ENCODE assay signal across 8 cellular contexts in genomic region chr20:3744806-3745685, GRCh38. TPM values are rescaled to one million over a fixed set of nuclear protein-coding genes. Genes with fewer than 3 reads are reported as not detected.
DNase-seq lines count a peak whose midpoint lies in the region; ATAC-seq and TF ChIP-seq lines count a peak whose summit lies in the region.

No MANE protein-coding gene starts in this region.

- ATAC-seq in activated B cell treated with CpG ODN at 0.5 μM for 24 hours (ENCODE audit: low read depth) = peak; percentile 84
- peak; percentile 83 for ATAC-seq in lung (ENCODE audit: insufficient read depth, low FRiP score)
- ATAC-seq in stimulated activated memory B cell treated with anti-CD40 and anti-IgM and Interleukin-4, amounts not matched to agents 10 μg/mL and 1 μg/mL and 100 μg/mL, for 72 hours = peak; percentile 59
- no peak for ATAC-seq in GM18520 (IDR thresholded peaks at IDR 0.05; ENCODE audit: unreplicated experiment)
- no peak for ATAC-seq in GM21717 (IDR thresholded peaks at IDR 0.05; ENCODE audit: unreplicated experiment)

- H3K4me1 ChIP-seq in Loucy (ENCODE audit: insufficient read depth, low read length, poor library complexity, severe bottlenecking) = peaks cover 13% of the 10 kb centered on the region
- H3K4me1 ChIP-seq in lung (ENCODE audit: control insufficient read depth in 2 of 2, insufficient read depth in 2 of 2, low read length in 2 of 2) = peaks cover 0 to 12% of the 10 kb centered on the region in 2 donors

- peak overlapping the region; percentile 64 for H3K4me3 Mint-ChIP-seq in activated B cell treated with CpG ODN at 0.5 μM for 24 hours
- peak overlapping the region; percentile 53 for H3K4me3 Mint-ChIP-seq in stimulated activated memory B cell treated with anti-CD40 and anti-IgM and Interleukin-4, amounts not matched to agents 10 μg/mL and 1 μg/mL and 100 μg/mL, for 72 hours

- peak overlapping the region; percentile 54 for H3K4me2 ChIP-seq in Loucy (ENCODE audit: low read depth, low read length, poor library complexity, severe bottlenecking)

- H3K4me3 ChIP-seq in Loucy (ENCODE audit: low read length, poor library complexity, severe bottlenecking) = peak overlapping the region; percentile 66
- H3K4me3 ChIP-seq in lung = no peak overlapping the region

- peaks cover 11% of the 10 kb centered on the region for H3K4me1 Mint-ChIP-seq in activated B cell treated with CpG ODN at 0.5 μM for 24 hours
- peaks cover 13% of the 10 kb centered on the region for H3K4me1 Mint-ChIP-seq in stimulated activated memory B cell treated with anti-CD40 and anti-IgM and Interleukin-4, amounts not matched to agents 10 μg/mL and 1 μg/mL and 100 μg/mL, for 72 hours

- POLR2A ChIA-PET in activated B cell treated with CpG ODN at 0.5 μM for 24 hours (lab: Charles Lee) = interaction anchor here (0.6 to 1.2 kb wide), 3 partner anchors 22 to 293 kb away, joined by 3 to 5 read pairs (median 3); partner anchors contain the start of gene ADISSP

- H3F3A ChIP-seq in Loucy (ENCODE audit: low read depth) = no peaks in the 10 kb centered on the region

- intact Hi-C loops in activated B cell treated with CpG ODN at 0.5 μM for 24 hours (cut with micrococcal nuclease) = no loop called here

- H3K36me3 Mint-ChIP-seq in activated B cell treated with CpG ODN at 0.5 μM for 24 hours (ENCODE audit: low read depth) = no peaks in the 10 kb centered on the region
- no peaks in the 10 kb centered on the region for H3K36me3 Mint-ChIP-seq in stimulated activated memory B cell treated with anti-CD40 and anti-IgM and Interleukin-4, amounts not matched to agents 10 μg/mL and 1 μg/mL and 100 μg/mL, for 72 hours

- no peaks in the 10 kb centered on the region for H3K79me2 ChIP-seq in Loucy (ENCODE audit: insufficient read depth, low read length)

- H3K9me2 ChIP-seq in Loucy (replicated peaks; ENCODE audit: low read depth, low read length) = no peaks in the 10 kb centered on the region

- TF ChIP-seq CTCF in Loucy (conservative IDR thresholded peaks at IDR 0.05; ENCODE audit: low read length) (peak; percentile 26), activated B cell treated with CpG ODN at 0.5 μM for 24 hours (IDR thresholded peaks at IDR 0.05) (no peak), lung (IDR thresholded peaks at IDR 0.05; ENCODE audit: control extremely low read depth, extremely low read depth) (no peak)

- H3K9me3 ChIP-seq in Loucy (ENCODE audit: insufficient read depth, low read depth, low read length) (no peaks in the 10 kb centered on the region), lung (ENCODE audit: control insufficient read depth in 2 of 2, insufficient read depth in 1 of 2, low read length in 1 of 2) (no peaks in the 10 kb centered on the region)

- H2AFZ ChIP-seq in Loucy (ENCODE audit: low read length) = peak overlapping the region; percentile 25; the same call in 1 of the 2 replicates

- H3K27me3 ChIP-seq in Loucy (ENCODE audit: insufficient read depth, low read length, poor library complexity, severe bottlenecking) (no peaks in the 10 kb centered on the region), lung (ENCODE audit: control insufficient read depth, insufficient read depth) (no peaks in the 10 kb centered on the region)

- H3K27ac Mint-ChIP-seq in activated B cell treated with CpG ODN at 0.5 μM for 24 hours = no peak overlapping the region
- H3K27ac Mint-ChIP-seq in stimulated activated memory B cell treated with anti-CD40 and anti-IgM and Interleukin-4, amounts not matched to agents 10 μg/mL and 1 μg/mL and 100 μg/mL, for 72 hours = no peak overlapping the region

- H3K9ac ChIP-seq in Loucy (ENCODE audit: low read depth, low read length, poor library complexity, severe bottlenecking) = no peak overlapping the region

- CTCF ChIA-PET in activated B cell treated with CpG ODN at 0.5 μM for 24 hours (lab: Charles Lee) = interaction anchor here (1.2 kb wide), 1 partner anchor 23 kb away, joined by 3 read pairs; the partner anchor contains the start of gene ADISSP

- H3K36me3 ChIP-seq in Loucy (ENCODE audit: insufficient read depth, low read length) (no peaks in the 10 kb centered on the region), lung (ENCODE audit: control insufficient read depth in 2 of 2, insufficient read depth in 2 of 2, low read length in 2 of 2) (peaks cover 0 to 9% of the 10 kb centered on the region in 2 donors)

- H3K27ac ChIP-seq in lung (ENCODE audit: low read depth in 1 of 2, low read length in 1 of 2) = no peak overlapping the region

- H4K20me1 ChIP-seq in Loucy (ENCODE audit: insufficient read depth, low read length, poor library complexity, severe bottlenecking) = no peaks in the 10 kb centered on the region

- H3K27me3 Mint-ChIP-seq in activated B cell treated with CpG ODN at 0.5 μM for 24 hours = peaks cover 18% of the 10 kb centered on the region
- peaks cover 58% of the 10 kb centered on the region for H3K27me3 Mint-ChIP-seq in stimulated activated memory B cell treated with anti-CD40 and anti-IgM and Interleukin-4, amounts not matched to agents 10 μg/mL and 1 μg/mL and 100 μg/mL, for 72 hours

- DNase-seq in COLO668 (lab: John Stamatoyannopoulos, UW; ENCODE audit: unreplicated experiment) (peak; percentile 46), activated B cell treated with CpG ODN at 0.5 μM for 24 hours (peak; percentile 42), lung (ENCODE audit: low spot score) (peak; percentile 88)
- DNase-seq in central memory CD4-positive, alpha-beta T cell = peak; percentile 71

- H3K9me3 Mint-ChIP-seq in activated B cell treated with CpG ODN at 0.5 μM for 24 hours = no peaks in the 10 kb centered on the region
- no peaks in the 10 kb centered on the region for H3K9me3 Mint-ChIP-seq in stimulated activated memory B cell treated with anti-CD40 and anti-IgM and Interleukin-4, amounts not matched to agents 10 μg/mL and 1 μg/mL and 100 μg/mL, for 72 hours

- 41 to 44% methylated on average over 45 of the region's 45 CpGs for WGBS in lung, 2 donors

RNA-seq across cellular contexts. Expression of gene HSPA12B, which starts 12.6 kb away (rescaled TPM):
- not detected in 2 replicates for total RNA-seq in activated B cell treated with CpG ODN at 0.5 μM for 24 hours
- 10 to 100 TPM; 23.0 to 28.3 TPM for total RNA-seq in lung
- 10 to 100 TPM; 11.4 to 16.8 TPM for polyA plus RNA-seq in lung

RNA-seq across cellular contexts. Expression of gene ADISSP, which starts 22.5 kb away (rescaled TPM):
- 29.9 and 31.1 TPM in 2 replicates for total RNA-seq in activated B cell treated with CpG ODN at 0.5 μM for 24 hours
- 10 to 100 TPM in 1 of 2 donors, 1 to 10 TPM in 1; 8.6 to 53.7 TPM for total RNA-seq in lung
- polyA plus RNA-seq in lung = 10 to 100 TPM; 34.1 to 36.1 TPM

RNA-seq across cellular contexts. Expression of gene SIGLEC1, which starts 32.6 kb away (rescaled TPM):
- not detected in 2 replicates for total RNA-seq in activated B cell treated with CpG ODN at 0.5 μM for 24 hours
- 10 to 100 TPM in 1 of 2 donors, 1 to 10 TPM in 1; 3.7 to 34.2 TPM for total RNA-seq in lung
- 10 to 100 TPM; 18.1 to 19.2 TPM for polyA plus RNA-seq in lung

RNA-seq across cellular contexts. Expression of gene SPEF1, which starts 36.2 kb away (rescaled TPM):
- not detected in 2 replicates for total RNA-seq in activated B cell treated with CpG ODN at 0.5 μM for 24 hours
- 10 to 100 TPM; 11.7 to 15.5 TPM for total RNA-seq in lung
- 10 to 100 TPM in 1 of 2 donors, 1 to 10 TPM in 1; 9.6 to 11.9 TPM for polyA plus RNA-seq in lung

RNA-seq across cellular contexts. Expression of gene CENPB, which starts 41.5 kb away (rescaled TPM):
- 50.1 and 51.7 TPM in 2 replicates for total RNA-seq in activated B cell treated with CpG ODN at 0.5 μM for 24 hours
- 100 to 1,000 TPM in 1 of 2 donors, 10 to 100 TPM in 1; 35.9 to 113 TPM for total RNA-seq in lung
- polyA plus RNA-seq in lung = 10 to 100 TPM; 72.9 to 85.8 TPM

Comparison
In these comparisons a context has a peak if more than half of its experiments do, and no peak if none do; other contexts are left out.
1. ATAC-seq: peak in activated B cell treated with CpG ODN at 0.5 μM for 24 hours (single experiment), lung (single experiment) and stimulated activated memory B cell treated with anti-CD40 and anti-IgM and Interleukin-4, amounts not matched to agents 10 μg/mL and 1 μg/mL and 100 μg/mL, for 72 hours (single experiment); none in GM18520 (single experiment) and GM21717 (single experiment).
2. RNA of gene HSPA12B, which starts 12.6 kb away (total RNA-seq): 23.0 to 28.3 TPM in lung; not detected in activated B cell treated with CpG ODN at 0.5 μM for 24 hours; every median in the first group is over 10 times any median in the second.
3. Peak in every context shown above with its lines, with median percentiles within 50 percentile points of each other: DNase-seq.